In genomic region chr5:171424726-171425125, GRCh38 we compare ENCODE assay signal across 22 cellular contexts. TPM values are rescaled to one million over a fixed set of nuclear protein-coding genes. Genes with fewer than 3 reads are reported as not detected.
DNase-seq lines count a peak whose midpoint lies in the region; ATAC-seq and TF ChIP-seq lines count a peak whose summit lies in the region.
"Had no signal": no experiment of that assay in that cellular context is flagged by ENCODE, and none has a peak within 500 bp of the region (broad histone marks: within the 10 kb centered on the region; RNA-seq: fewer than 3 reads in every experiment).

No MANE protein-coding gene starts in this region.

- no peaks in the 10 kb centered on the region for H3K79me2 ChIP-seq in GM23338 (replicated peaks; ENCODE audit: insufficient read depth)

- TF ChIP-seq CTCF in GM23338 (conservative IDR thresholded peaks at IDR 0.05; ENCODE audit: low read depth in 2 of 2), result no peak

- H3K36me3 Mint-ChIP-seq in GM23338 (ENCODE audit: low read depth), result no peaks in the 10 kb centered on the region
- H3K36me3 Mint-ChIP-seq: activated naive CD4-positive, alpha-beta T cell treated with anti-CD3 and anti-CD28 coated beads, Interleukin-2, amount 50 U/mL, for 24 hours; CD14-positive monocyte had no signal

- peaks cover 27% of the 10 kb centered on the region for H3K4me1 Mint-ChIP-seq in GM23338

- no peaks in the 10 kb centered on the region; the same call in 1 of the 2 replicates for H4K20me1 ChIP-seq in GM23338 (replicated peaks; ENCODE audit: insufficient read depth)

- peak; percentile 24 for DNase-seq in ACHN
- DNase-seq in GM23338 (ENCODE audit: low spot score), result peak; percentile 52
- DNase-seq in iPS-NIHi11 (ENCODE audit: low spot score), result peak; percentile 67
- DNase-seq in posterior vena cava (ENCODE audit: low spot score), result peak; percentile 40
- DNase-seq in glomerular visceral epithelial cell (ENCODE audit: extremely low spot score), result no peak
- DNase-seq in NCI-H1105 (lab: John Stamatoyannopoulos, UW), result no peak
- no peak for DNase-seq in NCI-H1048 (lab: John Stamatoyannopoulos, UW)
- DNase-seq: activated CD4-positive, CD25-positive, alpha-beta regulatory T cell treated with anti-CD3 and anti-CD28 coated beads, Interleukin-2, amount 50 U/mL, for 72 hours; activated T-cell treated with anti-CD3 and anti-CD28 coated beads, Interleukin-2, amount 50 U/mL, for 4 hours; effector CD4-positive, alpha-beta T cell; foreskin keratinocyte; hippocampal formation; NCI-H1694; NCI-H2171 treated with DMSO at 0.1 percent for 48 hours; occipital lobe; SHP77 treated with DMSO at 0.1 percent for 48 hours; stimulated activated naive CD8-positive, alpha-beta T cell treated with anti-CD3 and anti-CD28 coated beads, Interleukin-15, amount 100 ng/mL, for 72 hours; trophoblast cell had no signal

- no peak overlapping the region for H3K27ac ChIP-seq in GM23338 (ENCODE audit: low read depth)
- H3K27ac ChIP-seq: foreskin keratinocyte, KMS-11 had no signal

- intact Hi-C loops in posterior vena cava (cut with DNase I), result loop anchor here in 1 of 2 donors (5.0 kb wide), 1 partner anchor 203 kb away; no protein-coding TSS in a partner anchor

- no peaks in the 10 kb centered on the region; the same call in 1 of the 2 replicates for H3K36me3 ChIP-seq in GM23338 (ENCODE audit: insufficient read depth)

- in situ Hi-C loops in ACHN (cut with HindIII; ENCODE audit: low pct_ligation_motif_present, low pct_unique_long_range_greater_than_20kb, low sequenced_read_pairs), result no loop called here

- peaks cover 35% of the 10 kb centered on the region for H3K27me3 ChIP-seq in GM23338 (ENCODE audit: insufficient read depth)

- H3K4me3 ChIP-seq in GM23338, result no peak overlapping the region

- H3K9me3 Mint-ChIP-seq in GM23338, result no peaks in the 10 kb centered on the region
- H3K9me3 Mint-ChIP-seq: activated naive CD4-positive, alpha-beta T cell treated with anti-CD3 and anti-CD28 coated beads, Interleukin-2, amount 50 U/mL, for 24 hours; activated T-cell treated with anti-CD3 and anti-CD28 coated beads, Interleukin-2, amount 50 U/mL, for 4 hours; stimulated activated naive CD8-positive, alpha-beta T cell treated with anti-CD3 and anti-CD28 coated beads, Interleukin-15, amount 100 ng/mL, for 72 hours had no signal

- no peak overlapping the region for H3K27ac Mint-ChIP-seq in GM23338
- H3K27ac Mint-ChIP-seq: activated naive CD4-positive, alpha-beta T cell treated with anti-CD3 and anti-CD28 coated beads, Interleukin-2, amount 50 U/mL, for 24 hours; CD14-positive monocyte; stimulated activated naive CD8-positive, alpha-beta T cell treated with anti-CD3 and anti-CD28 coated beads, Interleukin-15, amount 100 ng/mL, for 72 hours had no signal

- ATAC-seq in GM23338, result peak; percentile 2; the same call in 1 of the 3 replicates
- ATAC-seq: activated T-cell treated with anti-CD3 and anti-CD28 coated beads, Interleukin-2, amount 50 U/mL, for 4 hours; foreskin keratinocyte; stimulated activated naive CD8-positive, alpha-beta T cell treated with anti-CD3 and anti-CD28 coated beads, Interleukin-15, amount 100 ng/mL, for 72 hours had no signal

- H3F3A ChIP-seq in GM23338 (replicated peaks; ENCODE audit: low read depth), result no peaks in the 10 kb centered on the region

- peaks cover 21% of the 10 kb centered on the region; the same call in 1 of the 2 replicates for H3K4me1 ChIP-seq in GM23338 (ENCODE audit: insufficient read depth)
- H3K4me1 ChIP-seq: foreskin keratinocyte had no signal

- H2AFZ ChIP-seq in GM23338, result no peak overlapping the region

- H3K27me3 Mint-ChIP-seq in GM23338 (ENCODE audit: insufficient read depth, low read depth, poor library complexity), result peaks cover 41% of the 10 kb centered on the region

- no peaks in the 10 kb centered on the region for H3K9me2 ChIP-seq in GM23338 (ENCODE audit: insufficient read depth)

- peak overlapping the region; percentile 65; the same call in 1 of the 2 replicates for H3K4me2 ChIP-seq in GM23338
- H3K4me2 ChIP-seq: KMS-11 had no signal

- H3K4me3 Mint-ChIP-seq in GM23338, result no peak overlapping the region
- H3K4me3 Mint-ChIP-seq: activated naive CD4-positive, alpha-beta T cell treated with anti-CD3 and anti-CD28 coated beads, Interleukin-2, amount 50 U/mL, for 24 hours; activated T-cell treated with anti-CD3 and anti-CD28 coated beads, Interleukin-2, amount 50 U/mL, for 4 hours; CD14-positive monocyte; stimulated activated naive CD8-positive, alpha-beta T cell treated with anti-CD3 and anti-CD28 coated beads, Interleukin-15, amount 100 ng/mL, for 72 hours had no signal

TF ChIP-seq in GM23338, 12 proteins besides CTCF, POLR2A, EP300 and RAD21:
- no peak for TF ChIP-seq EZH2 (IDR thresholded peaks at IDR 0.05; ENCODE audit: low read depth, unreplicated experiment)
- TF ChIP-seq, protein P1, sequence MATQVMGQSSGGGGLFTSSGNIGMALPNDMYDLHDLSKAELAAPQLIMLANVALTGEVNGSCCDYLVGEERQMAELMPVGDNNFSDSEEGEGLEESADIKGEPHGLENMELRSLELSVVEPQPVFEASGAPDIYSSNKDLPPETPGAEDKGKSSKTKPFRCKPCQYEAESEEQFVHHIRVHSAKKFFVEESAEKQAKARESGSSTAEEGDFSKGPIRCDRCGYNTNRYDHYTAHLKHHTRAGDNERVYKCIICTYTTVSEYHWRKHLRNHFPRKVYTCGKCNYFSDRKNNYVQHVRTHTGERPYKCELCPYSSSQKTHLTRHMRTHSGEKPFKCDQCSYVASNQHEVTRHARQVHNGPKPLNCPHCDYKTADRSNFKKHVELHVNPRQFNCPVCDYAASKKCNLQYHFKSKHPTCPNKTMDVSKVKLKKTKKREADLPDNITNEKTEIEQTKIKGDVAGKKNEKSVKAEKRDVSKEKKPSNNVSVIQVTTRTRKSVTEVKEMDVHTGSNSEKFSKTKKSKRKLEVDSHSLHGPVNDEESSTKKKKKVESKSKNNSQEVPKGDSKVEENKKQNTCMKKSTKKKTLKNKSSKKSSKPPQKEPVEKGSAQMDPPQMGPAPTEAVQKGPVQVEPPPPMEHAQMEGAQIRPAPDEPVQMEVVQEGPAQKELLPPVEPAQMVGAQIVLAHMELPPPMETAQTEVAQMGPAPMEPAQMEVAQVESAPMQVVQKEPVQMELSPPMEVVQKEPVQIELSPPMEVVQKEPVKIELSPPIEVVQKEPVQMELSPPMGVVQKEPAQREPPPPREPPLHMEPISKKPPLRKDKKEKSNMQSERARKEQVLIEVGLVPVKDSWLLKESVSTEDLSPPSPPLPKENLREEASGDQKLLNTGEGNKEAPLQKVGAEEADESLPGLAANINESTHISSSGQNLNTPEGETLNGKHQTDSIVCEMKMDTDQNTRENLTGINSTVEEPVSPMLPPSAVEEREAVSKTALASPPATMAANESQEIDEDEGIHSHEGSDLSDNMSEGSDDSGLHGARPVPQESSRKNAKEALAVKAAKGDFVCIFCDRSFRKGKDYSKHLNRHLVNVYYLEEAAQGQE (IDR thresholded peaks at IDR 0.05; ENCODE audit: unreplicated experiment), result no peak
- no peak for TF ChIP-seq JUNB (IDR thresholded peaks at IDR 0.05; ENCODE audit: unreplicated experiment)
- no peak for TF ChIP-seq ZNF331 (CRISPR knock-in tag; IDR thresholded peaks at IDR 0.05; ENCODE audit: low read depth)
- no peak for TF ChIP-seq STAT1 (IDR thresholded peaks at IDR 0.05; ENCODE audit: unreplicated experiment)

RNA-seq across cellular contexts. Expression of gene FGF18, which starts 5.3 kb away (rescaled TPM):
- 0.56 TPM in 1 of 2 replicates, not detected in the other for total RNA-seq in GM23338 (2014; rRNA removed; shearing (Covaris generic))
- polyA plus RNA-seq in GM23338 (2016; fragmentation: Nextera tagmentation; extraction: Ambion mirVana), result 0.75 and 0.86 TPM in 2 replicates
- total RNA-seq in posterior vena cava, result 10 to 100 TPM in 1 of 2 donors, 1 to 10 TPM in 1; 6.6 to 11.5 TPM
- total RNA-seq: foreskin keratinocyte, lung microvascular endothelial cell had no signal
- polyA plus RNA-seq: CD14-positive monocyte, foreskin keratinocyte had no signal

RNA-seq across cellular contexts. Expression of gene NPM1, which starts 37.1 kb away (rescaled TPM):
- 2,727 and 5,242 TPM in 2 replicates for total RNA-seq in GM23338 (2014; rRNA removed; shearing (Covaris generic))
- 3,739 and 3,980 TPM in 2 replicates for polyA plus RNA-seq in GM23338 (2016; fragmentation: Nextera tagmentation; extraction: Ambion mirVana)
- total RNA-seq in posterior vena cava, result 100 to 1,000 TPM; 500 to 508 TPM

Comparison
In these comparisons a context has a peak if more than half of its experiments do, and no peak if none do; other contexts are left out.
1. DNase-seq: peak in ACHN (single experiment), GM23338 (single experiment), iPS-NIHi11 (single experiment) and posterior vena cava (single experiment); none in glomerular visceral epithelial cell (single experiment), NCI-H1105 (single experiment) and NCI-H1048 (single experiment).